12 cellular contexts compared by ENCODE assay signal in the genomic region with DNA sequence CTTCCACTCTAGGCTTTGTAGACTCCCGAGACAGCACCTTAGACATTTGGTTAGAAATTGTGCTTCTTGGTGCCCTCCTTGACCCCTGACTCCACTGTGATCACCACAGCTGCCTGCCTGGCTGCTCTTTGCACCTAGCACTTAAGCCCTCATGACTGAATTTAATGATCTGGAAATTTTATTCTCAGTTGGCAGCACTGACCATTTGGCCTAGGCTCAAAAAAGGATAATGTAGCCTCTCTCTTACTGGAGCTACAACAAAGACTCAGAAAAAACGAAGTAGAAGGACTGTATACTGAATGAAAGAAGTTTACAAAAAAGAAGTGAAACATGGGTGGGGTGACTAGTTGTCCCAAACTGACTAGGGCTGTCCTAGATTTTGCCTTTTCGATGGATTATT. TPM values are rescaled to one million over a fixed set of nuclear protein-coding genes. Genes with fewer than 3 reads are reported as not detected.
A peak's percentile ranks its signal among the peaks of the same experiment; 100 is the strongest.
DNase-seq lines count a peak whose midpoint lies in the region; ATAC-seq and TF ChIP-seq lines count a peak whose summit lies in the region.
"Had no signal": no experiment of that assay in that cellular context is flagged by ENCODE, and none has a peak within 500 bp of the region (broad histone marks: within the 10 kb centered on the region; RNA-seq: fewer than 3 reads in every experiment).

No MANE protein-coding gene starts in this region.

- no peak overlapping the region for H3K4me3 ChIP-seq in H7 (ENCODE audit: insufficient read depth, low read depth, low read length)
- H3K4me3 ChIP-seq in tibial artery = no peak overlapping the region
- H3K4me3 ChIP-seq: GM12878 had no signal

- no peaks in the 10 kb centered on the region for H3K36me3 ChIP-seq in H7 (replicated peaks; ENCODE audit: control insufficient read depth, insufficient read depth, low read length)
- no peaks in the 10 kb centered on the region for H3K36me3 ChIP-seq in tibial artery
- H3K36me3 ChIP-seq: neutrophil had no signal

- H3K27me3 ChIP-seq in H7 (ENCODE audit: control insufficient read depth, insufficient read depth, low read length) = no peaks in the 10 kb centered on the region; the same call in 1 of the 2 replicates
- no peaks in the 10 kb centered on the region for H3K27me3 ChIP-seq in tibial artery
- H3K27me3 ChIP-seq: neutrophil had no signal

- no peaks in the 10 kb centered on the region for H3K9me3 ChIP-seq in tibial artery
- H3K9me3 ChIP-seq: neutrophil had no signal

- no peak overlapping the region for H3K27ac ChIP-seq in tibial artery
- H3K27ac ChIP-seq: neutrophil had no signal

- TF ChIP-seq CTCF in omental fat pad (IDR thresholded peaks at IDR 0.05) = no peak
- TF ChIP-seq CTCF in tibial artery (IDR thresholded peaks at IDR 0.05) = no peak

- intact Hi-C loops in left ventricle myocardium superior (cut with micrococcal nuclease) (no loop called here), tibial artery (cut with DNase I; ENCODE audit: low total_unique reads) (no loop called here)

- ATAC-seq in left ventricle myocardium superior (peak; percentile 68), omental fat pad (ENCODE audit: low FRiP score) (peak; percentile 21), HG03432 (IDR thresholded peaks at IDR 0.05; ENCODE audit: unreplicated experiment) (no peak)

- DNase-seq in DMS79 (lab: John Stamatoyannopoulos, UW) (peak; percentile 65), NCI-H774 (lab: John Stamatoyannopoulos, UW) (peak; percentile 26), left ventricle myocardium superior (no peak), omental fat pad (ENCODE audit: low spot score) (no peak), H7 (no peak), tibial artery (no peak), KG1 (lab: John Stamatoyannopoulos, UW) (no peak)
- DNase-seq: MM.1S, RPMI8226 had no signal

- H3K4me1 ChIP-seq in tibial artery = no peaks in the 10 kb centered on the region

RNA-seq across cellular contexts. Expression of gene ABRACL, which starts 11.3 kb away (rescaled TPM):
- 7.1 TPM for total RNA-seq in left ventricle myocardium superior
- total RNA-seq in omental fat pad = 10 to 100 TPM in 3 of 4 donors, 1 to 10 TPM in 1; 6.1 to 20.8 (median 17.3) TPM
- total RNA-seq in H7 (2014; rRNA removed; shearing (Covaris generic)) = 108 and 111 TPM in 2 replicates

RNA-seq across cellular contexts. Expression of gene REPS1, which starts 29.2 kb away (rescaled TPM):
- total RNA-seq in left ventricle myocardium superior = 31.1 TPM
- 10 to 100 TPM; 25.2 to 46.0 (median 35.9) TPM for total RNA-seq in omental fat pad
- 55.8 and 64.1 TPM in 2 replicates for total RNA-seq in H7 (2014; rRNA removed; shearing (Covaris generic))

Comparison
In these comparisons a context has a peak if more than half of its experiments do, and no peak if none do; other contexts are left out.
1. DNase-seq: peak in DMS79 (single experiment) and NCI-H774 (single experiment); none in left ventricle myocardium superior (single experiment), omental fat pad (single experiment), H7 (single experiment), tibial artery (0 of 2) and KG1 (single experiment).